Comparison of ENCODE assay signal across 20 cellular contexts in genomic region chr10:58712982-58713381, GRCh38.
DNase-seq lines count a peak whose midpoint lies in the region; ATAC-seq and TF ChIP-seq lines count a peak whose summit lies in the region.
"Had no signal": no experiment of that assay in that cellular context is flagged by ENCODE, and none has a peak within 500 bp of the region (broad histone marks: within the 10 kb centered on the region; RNA-seq: fewer than 3 reads in every experiment).

No MANE protein-coding gene starts in this region.

- no peaks in the 10 kb centered on the region for H3K9me2 ChIP-seq in PC-9 (ENCODE audit: insufficient read depth)

- POLR2A ChIA-PET in PC-9 (lab: Charles Lee; ENCODE audit: unreplicated experiment) = no interaction called here

- no peak overlapping the region for H3K27ac ChIP-seq in PC-9
- H3K27ac ChIP-seq: heart left ventricle, right atrium auricular region, thoracic aorta had no signal

- ATAC-seq in HG02840 (IDR thresholded peaks at IDR 0.05; ENCODE audit: low FRiP score, unreplicated experiment) = no peak
- ATAC-seq in HG03135 (IDR thresholded peaks at IDR 0.05; ENCODE audit: unreplicated experiment) = no peak
- ATAC-seq: activated CD4-positive, CD25-positive, alpha-beta regulatory T cell treated with anti-CD3 and anti-CD28 coated beads, Interleukin-2, amount 50 U/mL, for 24 hours; heart left ventricle; left lobe of liver; naive thymus-derived CD4-positive, alpha-beta T cell; T-helper 17 cell had no signal

- TF ChIP-seq CTCF in PC-9 (conservative IDR thresholded peaks at IDR 0.05) = peak; percentile 17; the same call in 1 of the 2 replicates
- TF ChIP-seq CTCF in fibroblast of mammary gland (conservative IDR thresholded peaks at IDR 0.05; ENCODE audit: control insufficient read depth, insufficient read depth, low read depth, low read length) = peak; percentile 42
- TF ChIP-seq CTCF in progenitor cell of endocrine pancreas (IDR thresholded peaks at IDR 0.05; ENCODE audit: unreplicated experiment) = peak; percentile 30

- intact Hi-C loops in PC-9 (cut with micrococcal nuclease; ENCODE audit: unreplicated experiment) = no loop called here

- H3K4me1 ChIP-seq in PC-9 (replicated peaks; ENCODE audit: insufficient read depth) = no peaks in the 10 kb centered on the region
- H3K4me1 ChIP-seq: right atrium auricular region had no signal

- CTCF ChIA-PET in PC-9 (lab: Charles Lee) = no interaction called here

- DNase-seq in ELR (ENCODE audit: low read depth) (peak; percentile 15), PC-9 (no peak), fibroblast of mammary gland (ENCODE audit: low read depth) (no peak), progenitor cell of endocrine pancreas (ENCODE audit: low spot score, unreplicated experiment) (no peak)
- no peak for DNase-seq in stimulated activated naive CD4-positive, alpha-beta T cell treated with Interleukin-2 at 50 U/mL for 16 hours (lab: John Stamatoyannopoulos, UW)
- DNase-seq: CD8-positive, alpha-beta memory T cell; heart left ventricle; KBM-7; naive thymus-derived CD4-positive, alpha-beta T cell; NCI-H1436; NCI-H446; stimulated activated CD4-positive, alpha-beta T cell treated with anti-CD3 and anti-CD28 coated beads, Interleukin-1b, Interleukin-23, amount 100 ng/mL, for 48 hours; T-helper 17 cell had no signal

- H3K36me3 ChIP-seq in PC-9 (ENCODE audit: low read depth) = no peaks in the 10 kb centered on the region
- H3K36me3 ChIP-seq: heart left ventricle, right atrium auricular region, thoracic aorta had no signal

- no TSS peak for BruUV-seq in PC-9 (replicated peaks; lab: Mats Ljungman, UMichigan)

- H3K4me3 ChIP-seq in PC-9 (no peak overlapping the region), fibroblast of mammary gland (ENCODE audit: control insufficient read depth, low read depth, low read length) (no peak overlapping the region)
- H3K4me3 ChIP-seq: heart left ventricle, right atrium auricular region, thoracic aorta had no signal

- no peaks in the 10 kb centered on the region for H3K4me1 Mint-ChIP-seq in progenitor cell of endocrine pancreas (ENCODE audit: low read depth)
- H3K4me1 Mint-ChIP-seq: activated naive CD4-positive, alpha-beta T cell treated with anti-CD3 and anti-CD28 coated beads, Interleukin-2, amount 50 U/mL, for 24 hours; CD8-positive, alpha-beta memory T cell; naive thymus-derived CD4-positive, alpha-beta T cell had no signal

- H3K4me2 ChIP-seq in PC-9 = no peak overlapping the region

- no peak overlapping the region for H3K4me3 Mint-ChIP-seq in progenitor cell of endocrine pancreas (ENCODE audit: low read depth)
- H3K4me3 Mint-ChIP-seq: activated naive CD4-positive, alpha-beta T cell treated with anti-CD3 and anti-CD28 coated beads, Interleukin-2, amount 50 U/mL, for 24 hours; CD8-positive, alpha-beta memory T cell; naive thymus-derived CD4-positive, alpha-beta T cell; T-helper 17 cell had no signal

- H3K36me3 Mint-ChIP-seq in progenitor cell of endocrine pancreas (ENCODE audit: insufficient read depth) = no peaks in the 10 kb centered on the region
- H3K36me3 Mint-ChIP-seq: activated naive CD4-positive, alpha-beta T cell treated with anti-CD3 and anti-CD28 coated beads, Interleukin-2, amount 50 U/mL, for 24 hours; CD8-positive, alpha-beta memory T cell; naive thymus-derived CD4-positive, alpha-beta T cell had no signal

- peaks cover 3% of the 10 kb centered on the region; the same call in 1 of the 2 replicates for H3K9me3 ChIP-seq in PC-9 (ENCODE audit: insufficient read depth, low read depth)
- H3K9me3 ChIP-seq: heart left ventricle, right atrium auricular region, thoracic aorta had no signal

- H2AFZ ChIP-seq in PC-9 = no peak overlapping the region

- H3F3A ChIP-seq in PC-9 (ENCODE audit: insufficient read depth, low read depth) = no peaks in the 10 kb centered on the region

- no peaks in the 10 kb centered on the region for H3K27me3 Mint-ChIP-seq in progenitor cell of endocrine pancreas
- H3K27me3 Mint-ChIP-seq: activated naive CD4-positive, alpha-beta T cell treated with anti-CD3 and anti-CD28 coated beads, Interleukin-2, amount 50 U/mL, for 24 hours; naive thymus-derived CD4-positive, alpha-beta T cell had no signal

- H3K79me2 ChIP-seq in PC-9 (ENCODE audit: low read depth) = no peaks in the 10 kb centered on the region

- H3K9me3 Mint-ChIP-seq in progenitor cell of endocrine pancreas (ENCODE audit: low read depth) = no peaks in the 10 kb centered on the region
- H3K9me3 Mint-ChIP-seq: activated naive CD4-positive, alpha-beta T cell treated with anti-CD3 and anti-CD28 coated beads, Interleukin-2, amount 50 U/mL, for 24 hours; CD8-positive, alpha-beta memory T cell; naive thymus-derived CD4-positive, alpha-beta T cell had no signal

- no peaks in the 10 kb centered on the region for H3K27me3 ChIP-seq in PC-9 (ENCODE audit: insufficient read depth, low read depth)
- H3K27me3 ChIP-seq: heart left ventricle, right atrium auricular region had no signal

- H4K20me1 ChIP-seq in PC-9 (ENCODE audit: insufficient read depth) = no peaks in the 10 kb centered on the region

- H3K27ac Mint-ChIP-seq in progenitor cell of endocrine pancreas = no peak overlapping the region
- H3K27ac Mint-ChIP-seq: activated naive CD4-positive, alpha-beta T cell treated with anti-CD3 and anti-CD28 coated beads, Interleukin-2, amount 50 U/mL, for 24 hours; naive thymus-derived CD4-positive, alpha-beta T cell; T-helper 17 cell had no signal
